ENCODE assay signal across 1 cellular context in genomic region chr10:122373713-122374112, GRCh38.
TF ChIP-seq lines count a peak whose summit lies in the region.

No MANE protein-coding gene starts in this region.

TF ChIP-seq in WTC11, 78 proteins besides CTCF, POLR2A, EP300 and RAD21 (continued from another document):
- TF ChIP-seq ZNF532 (CRISPR knock-in tag; IDR thresholded peaks at IDR 0.05; ENCODE audit: borderline replicate concordance): no peak
